In the genomic region with DNA sequence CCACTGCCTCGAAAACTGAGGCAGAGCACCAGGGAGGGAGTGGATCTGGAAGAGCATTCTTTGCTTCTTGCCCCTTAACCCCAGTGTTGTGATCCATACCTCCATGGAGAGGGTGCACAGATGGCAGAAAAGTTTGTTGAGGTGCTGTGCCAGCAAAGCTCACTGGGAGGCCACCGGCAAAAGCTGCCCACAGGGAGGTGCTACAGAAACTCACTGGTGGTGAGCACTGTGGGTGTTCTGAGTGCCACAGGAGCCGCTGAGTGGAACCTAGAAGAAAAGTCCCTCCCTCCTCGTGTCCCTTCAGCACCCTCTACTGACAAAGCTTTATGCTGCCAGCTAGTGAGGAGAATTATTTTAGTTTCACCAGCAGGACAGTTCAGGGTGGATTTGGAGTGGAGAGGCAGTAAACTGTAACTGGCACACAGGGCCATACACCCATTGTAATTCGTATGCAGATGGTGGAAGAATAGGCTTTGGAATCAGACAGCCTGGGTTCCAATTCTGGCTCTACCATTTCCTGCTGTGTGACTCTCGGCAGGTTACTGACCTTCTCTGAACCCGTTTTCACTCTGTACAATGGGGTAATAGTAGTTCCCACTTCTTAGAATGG, we compare ENCODE assay signal across 8 cellular contexts.
DNase-seq lines count a peak whose midpoint lies in the region; ATAC-seq, FAIRE-seq and TF ChIP-seq lines count a peak whose summit lies in the region.

No MANE protein-coding gene starts in this region.

- TF ChIP-seq RAD21 in K562 (CRISPR knock-in tag; conservative IDR thresholded peaks at IDR 0.05 in 1 of 2, IDR thresholded peaks at IDR 0.05 in 1 of 2), result peak; percentile 95 to 96

- DNase-seq in GDM1 (lab: John Stamatoyannopoulos, UW), result peak; percentile 79
- peak; percentile 46 for DNase-seq in KG1 (lab: John Stamatoyannopoulos, UW)
- peak; percentile 18 for DNase-seq in T follicular helper cell (ENCODE audit: low read depth)
- DNase-seq in K562 (ENCODE audit: extremely low read depth in 1 of 4, low spot score in 3 of 4), result peak; percentile 36 to 79 (median 56)
- peak; percentile 66 for DNase-seq in stimulated activated CD4-positive, alpha-beta T cell treated with anti-CD3 and anti-CD28 coated beads, Interleukin-4, amount 100 ng/mL, for 24 hours
- no peak for DNase-seq in NCI-H187 treated with DMSO at 0.1 percent for 48 hours (lab: John Stamatoyannopoulos, UW)

- POLR2A ChIA-PET in K562 (lab: Yijun Ruan, JAX), result interaction anchor here (0.5 to 1.7 kb wide), 5 partner anchors 14 to 515 kb away, joined by 3 to 6 read pairs (median 4); a partner anchor contains a TSS

- no peaks in the 10 kb centered on the region for H3K9me3 ChIP-seq in K562 (replicated peaks; ENCODE audit: control insufficient read depth, insufficient read depth, low read depth, low read length)

- H3K79me2 ChIP-seq in K562 (ENCODE audit: control insufficient read depth, insufficient read depth, low read length), result no peaks in the 10 kb centered on the region

- H3K27me3 ChIP-seq in K562 (ENCODE audit: control insufficient read depth in 2 of 2, insufficient read depth in 2 of 2, low read length in 2 of 2), result no peaks in the 10 kb centered on the region

- H3K9ac ChIP-seq in K562 (ENCODE audit: insufficient read depth in 1 of 2, low read depth in 2 of 2, low read length in 2 of 2), result peak overlapping the region in 1 of 2 experiments; percentile 60; a peak in 1 of 4 replicates

- H3K4me3 ChIP-seq in K562, result no peak overlapping the region

- peak overlapping the region; percentile 44; the same call in 1 of the 2 replicates for H3K4me2 ChIP-seq in K562 (ENCODE audit: insufficient read depth, low read length)

- peak; percentile 96 for FAIRE-seq in K562 (lab: Jason Lieb, UNC)
- FAIRE-seq in islet of Langerhans (lab: Jason Lieb, UNC), result peak; percentile 30

- intact Hi-C loops in K562 (cut with micrococcal nuclease), result loop anchor here (1.0 kb wide), 2 partner anchors 134 to 213 kb away; no protein-coding TSS in a partner anchor

- ATAC-seq in GM21576 (IDR thresholded peaks at IDR 0.05; ENCODE audit: unreplicated experiment) (peak; percentile 51), K562 (peak; percentile 96)

- no peak overlapping the region for H3K27ac ChIP-seq in K562 (ENCODE audit: extremely low read depth, low read depth, low read length)

- TF ChIP-seq CTCF in K562 (IDR thresholded peaks at IDR 0.05 in 2 of 3, conservative IDR thresholded peaks at IDR 0.05 in 1 of 3; ENCODE audit: insufficient read depth in 2 of 3, low read depth in 1 of 3, low read length in 3 of 3), result peak; percentile 89 to 93 (median 92)

- BruUV-seq in K562 (replicated peaks; lab: Mats Ljungman, UMichigan), result no TSS peak

- peaks cover 0 to 4% of the 10 kb centered on the region in 2 experiments; a peak in 3 of 5 replicates for H3K4me1 ChIP-seq in K562 (replicated peaks in 1 of 2; ENCODE audit: control insufficient read depth in 2 of 2, insufficient read depth in 2 of 2, low read length in 2 of 2)

- 29% methylated on average over 7 of the region's 7 CpGs for WGBS in K562 (ENCODE audit: insufficient coverage, low coverage, missing lambda C conversion rate)

- 0 out of 2 replicates have a peak overlapping the region, but pooled peaks have one; percentile 52 for H2AFZ ChIP-seq in K562 (ENCODE audit: low read depth, low read length)

- no peak for TF ChIP-seq POLR2A in K562 (conservative IDR thresholded peaks at IDR 0.05)

- no peaks in the 10 kb centered on the region for H3K9me1 ChIP-seq in K562 (ENCODE audit: control insufficient read depth, insufficient read depth, low read length)

- in situ Hi-C loops in K562 (cut with MboI), result loop anchor here (5.0 kb wide), 1 partner anchor 211 kb away; no protein-coding TSS in a partner anchor

- H3K36me3 ChIP-seq in K562 (ENCODE audit: control insufficient read depth, insufficient read depth, low read length), result no peaks in the 10 kb centered on the region

- no peaks in the 10 kb centered on the region for H4K20me1 ChIP-seq in K562 (replicated peaks; ENCODE audit: control insufficient read depth, insufficient read depth, low read length)

- TF ChIP-seq EP300 in K562 (IDR thresholded peaks at IDR 0.05; ENCODE audit: low read length), result no peak

- CTCF ChIA-PET in K562 (lab: Yijun Ruan, JAX; ENCODE audit: low intra/inter-chr PET ratio), result interaction anchor here (1.6 kb wide), 1 partner anchor 135 kb away, joined by 16 read pairs; no protein-coding TSS in a partner anchor

TF ChIP-seq in K562, 482 proteins besides CTCF, POLR2A, EP300 and RAD21 (continues in another document):
- no peak for TF ChIP-seq PHF21A (IDR thresholded peaks at IDR 0.05; ENCODE audit: borderline replicate concordance, low read depth)
- TF ChIP-seq SMC3 (conservative IDR thresholded peaks at IDR 0.05; ENCODE audit: insufficient read depth, low read depth, low read length), result peak; percentile 70
- TF ChIP-seq ELF2 (CRISPR knock-in tag; IDR thresholded peaks at IDR 0.05), result no peak
- peak; percentile 12; the same call in 1 of the 2 replicates for TF ChIP-seq CTBP1 (IDR thresholded peaks at IDR 0.05; ENCODE audit: borderline replicate concordance)
- TF ChIP-seq, protein P1, sequence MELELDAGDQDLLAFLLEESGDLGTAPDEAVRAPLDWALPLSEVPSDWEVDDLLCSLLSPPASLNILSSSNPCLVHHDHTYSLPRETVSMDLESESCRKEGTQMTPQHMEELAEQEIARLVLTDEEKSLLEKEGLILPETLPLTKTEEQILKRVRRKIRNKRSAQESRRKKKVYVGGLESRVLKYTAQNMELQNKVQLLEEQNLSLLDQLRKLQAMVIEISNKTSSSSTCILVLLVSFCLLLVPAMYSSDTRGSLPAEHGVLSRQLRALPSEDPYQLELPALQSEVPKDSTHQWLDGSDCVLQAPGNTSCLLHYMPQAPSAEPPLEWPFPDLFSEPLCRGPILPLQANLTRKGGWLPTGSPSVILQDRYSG (tag; conservative IDR thresholded peaks at IDR 0.05; ENCODE audit: low read depth), result no peak
- TF ChIP-seq ZNF668 (CRISPR knock-in tag; IDR thresholded peaks at IDR 0.05), result no peak
- TF ChIP-seq KLF10 (CRISPR knock-in tag; IDR thresholded peaks at IDR 0.05), result no peak
- TF ChIP-seq, protein P2, sequence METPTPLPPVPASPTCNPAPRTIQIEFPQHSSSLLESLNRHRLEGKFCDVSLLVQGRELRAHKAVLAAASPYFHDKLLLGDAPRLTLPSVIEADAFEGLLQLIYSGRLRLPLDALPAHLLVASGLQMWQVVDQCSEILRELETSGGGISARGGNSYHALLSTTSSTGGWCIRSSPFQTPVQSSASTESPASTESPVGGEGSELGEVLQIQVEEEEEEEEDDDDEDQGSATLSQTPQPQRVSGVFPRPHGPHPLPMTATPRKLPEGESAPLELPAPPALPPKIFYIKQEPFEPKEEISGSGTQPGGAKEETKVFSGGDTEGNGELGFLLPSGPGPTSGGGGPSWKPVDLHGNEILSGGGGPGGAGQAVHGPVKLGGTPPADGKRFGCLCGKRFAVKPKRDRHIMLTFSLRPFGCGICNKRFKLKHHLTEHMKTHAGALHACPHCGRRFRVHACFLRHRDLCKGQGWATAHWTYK (CRISPR knock-in tag; IDR thresholded peaks at IDR 0.05), result peak; percentile 49; the same call in 1 of the 2 replicates
- TF ChIP-seq, protein P3, sequence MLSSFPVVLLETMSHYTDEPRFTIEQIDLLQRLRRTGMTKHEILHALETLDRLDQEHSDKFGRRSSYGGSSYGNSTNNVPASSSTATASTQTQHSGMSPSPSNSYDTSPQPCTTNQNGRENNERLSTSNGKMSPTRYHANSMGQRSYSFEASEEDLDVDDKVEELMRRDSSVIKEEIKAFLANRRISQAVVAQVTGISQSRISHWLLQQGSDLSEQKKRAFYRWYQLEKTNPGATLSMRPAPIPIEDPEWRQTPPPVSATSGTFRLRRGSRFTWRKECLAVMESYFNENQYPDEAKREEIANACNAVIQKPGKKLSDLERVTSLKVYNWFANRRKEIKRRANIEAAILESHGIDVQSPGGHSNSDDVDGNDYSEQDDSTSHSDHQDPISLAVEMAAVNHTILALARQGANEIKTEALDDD (IDR thresholded peaks at IDR 0.05), result peak; percentile 41; the same call in 1 of the 2 replicates
- no peak for TF ChIP-seq RBM39 (optimal IDR thresholded peaks at IDR 0.05; ENCODE audit: low read depth, low read length)
- TF ChIP-seq, protein P4, sequence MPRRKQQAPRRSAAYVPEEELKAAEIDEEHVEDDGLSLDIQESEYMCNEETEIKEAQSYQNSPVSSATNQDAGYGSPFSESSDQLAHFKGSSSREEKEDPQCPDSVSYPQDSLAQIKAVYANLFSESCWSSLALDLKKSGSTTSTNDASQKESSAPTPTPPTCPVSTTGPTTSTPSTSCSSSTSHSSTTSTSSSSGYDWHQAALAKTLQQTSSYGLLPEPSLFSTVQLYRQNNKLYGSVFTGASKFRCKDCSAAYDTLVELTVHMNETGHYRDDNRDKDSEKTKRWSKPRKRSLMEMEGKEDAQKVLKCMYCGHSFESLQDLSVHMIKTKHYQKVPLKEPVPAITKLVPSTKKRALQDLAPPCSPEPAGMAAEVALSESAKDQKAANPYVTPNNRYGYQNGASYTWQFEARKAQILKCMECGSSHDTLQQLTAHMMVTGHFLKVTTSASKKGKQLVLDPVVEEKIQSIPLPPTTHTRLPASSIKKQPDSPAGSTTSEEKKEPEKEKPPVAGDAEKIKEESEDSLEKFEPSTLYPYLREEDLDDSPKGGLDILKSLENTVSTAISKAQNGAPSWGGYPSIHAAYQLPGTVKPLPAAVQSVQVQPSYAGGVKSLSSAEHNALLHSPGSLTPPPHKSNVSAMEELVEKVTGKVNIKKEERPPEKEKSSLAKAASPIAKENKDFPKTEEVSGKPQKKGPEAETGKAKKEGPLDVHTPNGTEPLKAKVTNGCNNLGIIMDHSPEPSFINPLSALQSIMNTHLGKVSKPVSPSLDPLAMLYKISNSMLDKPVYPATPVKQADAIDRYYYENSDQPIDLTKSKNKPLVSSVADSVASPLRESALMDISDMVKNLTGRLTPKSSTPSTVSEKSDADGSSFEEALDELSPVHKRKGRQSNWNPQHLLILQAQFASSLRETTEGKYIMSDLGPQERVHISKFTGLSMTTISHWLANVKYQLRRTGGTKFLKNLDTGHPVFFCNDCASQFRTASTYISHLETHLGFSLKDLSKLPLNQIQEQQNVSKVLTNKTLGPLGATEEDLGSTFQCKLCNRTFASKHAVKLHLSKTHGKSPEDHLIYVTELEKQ (CRISPR knock-in tag; IDR thresholded peaks at IDR 0.05), result 0 out of 2 replicates have a peak, but pooled peaks have one; percentile 5
- TF ChIP-seq ADNP (tag; IDR thresholded peaks at IDR 0.05), result 0 out of 2 replicates have a peak, but pooled peaks have one; percentile 48
